Comparison of ENCODE assay signal across 19 cellular contexts in the genomic region with DNA sequence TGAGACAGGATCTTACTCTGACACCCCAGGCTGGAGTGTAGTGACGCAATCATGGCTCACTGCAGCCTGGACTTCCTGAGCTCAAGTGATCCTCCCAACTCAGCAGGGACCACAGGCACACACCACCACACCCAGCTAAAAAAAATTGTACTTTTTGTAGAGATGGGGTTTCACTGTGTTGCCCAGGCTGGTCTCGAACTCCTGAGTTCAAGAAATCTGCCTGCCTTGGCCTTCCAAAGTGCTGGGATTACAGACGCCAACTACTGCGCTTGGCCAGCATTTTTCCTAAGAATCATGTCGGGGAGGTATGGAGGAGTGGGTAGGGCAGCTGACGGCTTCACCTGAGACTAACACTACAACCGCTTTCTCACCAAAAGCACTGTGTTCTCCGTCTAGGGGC. TPM values are rescaled to one million over a fixed set of nuclear protein-coding genes. Genes with fewer than 3 reads are reported as not detected.
"Had no signal": no experiment of that assay in that cellular context is flagged by ENCODE, and none has a peak within 500 bp of the region (broad histone marks: within the 10 kb centered on the region; RNA-seq: fewer than 3 reads in every experiment).

No MANE protein-coding gene starts in this region.

- H3K27ac ChIP-seq: heart left ventricle, neutrophil, right atrium auricular region, testis, tibial nerve had no signal

- H3K4me3 Mint-ChIP-seq: central memory CD8-positive, alpha-beta T cell; naive thymus-derived CD8-positive, alpha-beta T cell; stimulated activated memory B cell treated with anti-CD40 and anti-IgM and Interleukin-4, amounts not matched to agents 10 μg/mL and 1 μg/mL and 100 μg/mL, for 72 hours; stimulated activated naive CD8-positive, alpha-beta T cell treated with anti-CD3 and anti-CD28 coated beads, Interleukin-15, amount 100 ng/mL, for 72 hours had no signal

- H3K4me1 ChIP-seq: heart left ventricle, right atrium auricular region, testis, tibial nerve had no signal

- H3K27me3 ChIP-seq: right atrium auricular region, testis had no signal

- H3K4me3 ChIP-seq: heart left ventricle, mucosa of descending colon, right atrium auricular region, smooth muscle cell, testis, tibial nerve had no signal

- H3K36me3 Mint-ChIP-seq: naive thymus-derived CD8-positive, alpha-beta T cell; stimulated activated memory B cell treated with anti-CD40 and anti-IgM and Interleukin-4, amounts not matched to agents 10 μg/mL and 1 μg/mL and 100 μg/mL, for 72 hours had no signal

- H3K9me3 Mint-ChIP-seq: central memory CD8-positive, alpha-beta T cell; naive thymus-derived CD8-positive, alpha-beta T cell; stimulated activated naive CD8-positive, alpha-beta T cell treated with anti-CD3 and anti-CD28 coated beads, Interleukin-15, amount 100 ng/mL, for 72 hours had no signal

- H3K9me3 ChIP-seq: heart left ventricle, mucosa of descending colon, neutrophil, right atrium auricular region, testis, tibial nerve had no signal

- H3K4me1 Mint-ChIP-seq: central memory CD8-positive, alpha-beta T cell; stimulated activated memory B cell treated with anti-CD40 and anti-IgM and Interleukin-4, amounts not matched to agents 10 μg/mL and 1 μg/mL and 100 μg/mL, for 72 hours; stimulated activated naive CD8-positive, alpha-beta T cell treated with anti-CD3 and anti-CD28 coated beads, Interleukin-15, amount 100 ng/mL, for 72 hours had no signal

- DNase-seq: dermis blood vessel endothelial cell; effector CD4-positive, alpha-beta T cell; heart left ventricle; hippocampal formation; mammary epithelial cell; mucosa of descending colon; naive thymus-derived CD8-positive, alpha-beta T cell; posterior cingulate gyrus; stimulated activated CD4-positive, alpha-beta T cell treated with anti-CD3 and anti-CD28 coated beads, Interleukin-4, amount 100 ng/mL, for 1 hour; stimulated activated naive CD8-positive, alpha-beta T cell treated with anti-CD3 and anti-CD28 coated beads, Interleukin-15, amount 100 ng/mL, for 72 hours; testis had no signal

- ATAC-seq: esophagus mucosa; heart left ventricle; left lobe of liver; mucosa of descending colon; naive thymus-derived CD8-positive, alpha-beta T cell; stimulated activated memory B cell treated with anti-CD40 and anti-IgM and Interleukin-4, amounts not matched to agents 10 μg/mL and 1 μg/mL and 100 μg/mL, for 72 hours; stimulated activated naive CD8-positive, alpha-beta T cell treated with anti-CD3 and anti-CD28 coated beads, Interleukin-15, amount 100 ng/mL, for 72 hours had no signal

- H3K36me3 ChIP-seq: heart left ventricle, neutrophil, right atrium auricular region, tibial nerve had no signal

- H3K27ac Mint-ChIP-seq: naive thymus-derived CD8-positive, alpha-beta T cell; stimulated activated memory B cell treated with anti-CD40 and anti-IgM and Interleukin-4, amounts not matched to agents 10 μg/mL and 1 μg/mL and 100 μg/mL, for 72 hours; stimulated activated naive CD8-positive, alpha-beta T cell treated with anti-CD3 and anti-CD28 coated beads, Interleukin-15, amount 100 ng/mL, for 72 hours had no signal

RNA-seq across cellular contexts. Expression of a gene that starts 50.4 kb away (rescaled TPM):
- total RNA-seq: naive thymus-derived CD8-positive, alpha-beta T cell had no signal
